1 cellular context compared by ENCODE assay signal in the genomic region with DNA sequence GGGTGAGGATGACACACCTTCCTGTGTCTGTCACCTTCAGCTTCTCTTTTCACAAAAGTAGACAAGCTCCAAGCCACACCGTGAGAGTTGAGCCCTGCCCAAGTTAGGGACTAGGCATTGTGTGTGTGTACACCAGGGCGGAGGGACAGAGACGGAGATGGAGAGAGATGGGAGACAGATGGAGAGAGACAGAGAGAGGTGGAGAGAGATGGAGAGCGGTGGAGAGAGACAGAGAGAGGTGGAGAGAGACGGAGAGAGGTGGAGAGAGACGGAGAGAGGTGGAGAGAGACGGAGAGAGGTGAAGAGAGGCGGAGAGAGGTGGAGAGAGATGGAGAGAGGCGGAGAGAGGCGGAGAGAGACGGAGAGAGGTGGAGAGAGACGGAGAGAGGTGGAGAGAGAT.
A peak's percentile ranks its signal among the peaks of the same experiment; 100 is the strongest.
TF ChIP-seq lines count a peak whose summit lies in the region.

No MANE protein-coding gene starts in this region.

TF ChIP-seq in HEK293, 187 proteins besides CTCF, POLR2A, EP300 and RAD21 (continued from another document):
- TF ChIP-seq, protein P1, sequence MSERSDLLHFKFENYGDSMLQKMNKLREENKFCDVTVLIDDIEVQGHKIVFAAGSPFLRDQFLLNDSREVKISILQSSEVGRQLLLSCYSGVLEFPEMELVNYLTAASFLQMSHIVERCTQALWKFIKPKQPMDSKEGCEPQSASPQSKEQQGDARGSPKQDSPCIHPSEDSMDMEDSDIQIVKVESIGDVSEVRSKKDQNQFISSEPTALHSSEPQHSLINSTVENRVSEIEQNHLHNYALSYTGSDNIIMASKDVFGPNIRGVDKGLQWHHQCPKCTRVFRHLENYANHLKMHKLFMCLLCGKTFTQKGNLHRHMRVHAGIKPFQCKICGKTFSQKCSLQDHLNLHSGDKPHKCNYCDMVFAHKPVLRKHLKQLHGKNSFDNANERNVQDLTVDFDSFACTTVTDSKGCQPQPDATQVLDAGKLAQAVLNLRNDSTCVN (tag by site-specific recombination; optimal IDR thresholded peaks at IDR 0.05): no peak
- TF ChIP-seq REPIN1 (tag by site-specific recombination; IDR thresholded peaks at IDR 0.05; ENCODE audit: low read depth): no peak
- TF ChIP-seq ZNF169 (tag by site-specific recombination; IDR thresholded peaks at IDR 0.05): peak; percentile 95
